8 cellular contexts compared by ENCODE assay signal in the genomic region with DNA sequence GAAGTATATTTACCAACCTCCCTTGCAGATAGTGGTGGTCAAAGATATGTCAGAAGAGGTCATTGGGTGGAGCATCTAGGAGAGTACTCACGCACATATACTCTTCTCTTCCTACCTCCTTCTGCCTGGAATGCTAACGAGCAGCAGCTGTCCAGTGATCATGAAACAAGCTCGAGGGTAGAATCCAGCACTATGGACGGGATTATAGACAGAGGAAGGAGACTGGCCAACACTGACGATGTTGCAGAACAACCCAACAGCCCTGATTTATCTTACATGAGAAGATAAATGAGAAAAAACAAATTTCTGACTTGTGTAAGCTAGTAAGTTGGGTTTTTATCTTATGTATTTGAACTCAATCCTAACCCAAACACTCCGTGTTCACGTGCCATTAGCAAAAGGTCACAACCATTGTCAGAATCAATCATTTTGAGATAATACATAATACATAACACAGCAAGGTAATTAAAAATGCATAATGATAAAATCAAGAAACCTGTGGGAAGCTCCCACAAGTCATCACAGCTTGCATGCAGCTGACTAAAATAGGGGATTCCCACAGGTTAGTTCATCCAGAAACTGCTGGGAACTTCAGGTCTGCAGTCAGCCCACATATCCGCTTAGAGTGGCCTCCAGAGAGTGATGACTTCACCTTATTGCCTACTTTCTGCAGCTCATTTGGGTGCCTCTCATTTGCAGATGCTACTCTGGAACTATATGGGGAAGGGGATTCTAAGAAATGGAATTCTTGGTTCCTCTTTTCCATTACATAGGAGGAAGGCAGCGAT. TPM values are rescaled to one million over a fixed set of nuclear protein-coding genes. Genes with fewer than 3 reads are reported as not detected.
DNase-seq lines count a peak whose midpoint lies in the region; ATAC-seq, FAIRE-seq and TF ChIP-seq lines count a peak whose summit lies in the region.
"Had no signal": no experiment of that assay in that cellular context is flagged by ENCODE, and none has a peak within 500 bp of the region (broad histone marks: within the 10 kb centered on the region; RNA-seq: fewer than 3 reads in every experiment).

No MANE protein-coding gene starts in this region.

- peak; percentile 85 for ATAC-seq in GM18909 (IDR thresholded peaks at IDR 0.05; ENCODE audit: poor library complexity, unreplicated experiment)
- ATAC-seq in natural killer cell, result no peak

- H3K36me3 Mint-ChIP-seq in natural killer cell, result no peaks in the 10 kb centered on the region

- DNase-seq in H54 (ENCODE audit: insufficient read length, low spot score) (no peak), M059J (ENCODE audit: low read depth) (peak; percentile 10), H7 (no peak), natural killer cell (no peak), ureter (ENCODE audit: low spot score) (no peak)
- DNase-seq in stimulated activated CD4-positive, alpha-beta T cell treated with anti-CD3 and anti-CD28 coated beads, Interleukin-1b, Interleukin-23, amount 100 ng/mL, for 48 hours, result peak; percentile 61

- no peaks in the 10 kb centered on the region for H3K36me3 ChIP-seq in H7 (replicated peaks; ENCODE audit: control insufficient read depth, insufficient read depth, low read length)

- no peaks in the 10 kb centered on the region for H3K4me1 Mint-ChIP-seq in natural killer cell

- FAIRE-seq in H54 (lab: Jason Lieb, UNC), result peak; percentile 72

- H3K27ac Mint-ChIP-seq in natural killer cell, result no peak overlapping the region

- TF ChIP-seq CTCF in natural killer cell (IDR thresholded peaks at IDR 0.05), result no peak

- H3K4me3 Mint-ChIP-seq in natural killer cell, result no peak overlapping the region

- intact Hi-C loops in natural killer cell (cut with micrococcal nuclease), result no loop called here

- no peak for TF ChIP-seq POLR2A in H54 (IDR thresholded peaks at IDR 0.05; ENCODE audit: low read depth, low read length)

- peaks cover 0 to 2% of the 10 kb centered on the region in 2 donors for H3K9me3 Mint-ChIP-seq in natural killer cell

- H3K27me3 Mint-ChIP-seq in natural killer cell (ENCODE audit: low read depth in 2 of 2), result no peaks in the 10 kb centered on the region

- no peak overlapping the region for H3K4me3 ChIP-seq in H7 (ENCODE audit: insufficient read depth, low read depth, low read length)
- H3K4me3 ChIP-seq: SK-N-MC had no signal

- no peaks in the 10 kb centered on the region for H3K27me3 ChIP-seq in H7 (ENCODE audit: control insufficient read depth, insufficient read depth, low read length)

RNA-seq across cellular contexts. Expression of gene STK38L, which starts 36.3 kb away (rescaled TPM):
- total RNA-seq in M059J (2014; rRNA removed; shearing (Covaris generic)), result 13.4 and 23.6 TPM in 2 replicates
- 18.0 and 20.5 TPM in 2 replicates for total RNA-seq in H7 (2014; rRNA removed; shearing (Covaris generic))
- total RNA-seq in natural killer cell (10 to 100 TPM; 14.0 to 17.0 (median 15.0) TPM), ureter (30.4 TPM)

Comparison
In these comparisons a context has a peak if more than half of its experiments do, and no peak if none do; other contexts are left out.
1. DNase-seq: peak in M059J (single experiment) and stimulated activated CD4-positive, alpha-beta T cell treated with anti-CD3 and anti-CD28 coated beads, Interleukin-1b, Interleukin-23, amount 100 ng/mL, for 48 hours (single experiment); none in H54 (single experiment), H7 (single experiment), natural killer cell (single experiment) and ureter (single experiment).